1 cellular context compared by ENCODE assay signal in the genomic region with DNA sequence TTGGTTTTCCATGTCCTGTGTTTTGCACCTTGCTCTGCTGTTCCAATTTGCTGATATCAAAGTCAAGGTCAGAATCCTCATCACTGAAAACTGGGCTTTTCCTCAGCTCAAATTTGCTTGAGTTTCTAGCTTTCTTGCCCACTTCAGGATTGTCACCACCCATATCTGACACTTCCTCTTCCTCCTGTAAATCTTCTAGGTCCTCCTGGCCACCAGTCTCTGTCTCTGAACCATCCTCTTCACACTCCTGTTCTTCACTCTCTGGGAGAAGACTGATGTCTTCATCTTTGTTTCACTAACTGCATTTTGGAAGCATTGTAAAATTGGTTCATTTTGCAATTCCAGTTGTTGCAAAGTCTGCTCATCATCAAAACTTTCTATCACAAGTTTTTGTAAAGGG.
TF ChIP-seq lines count a peak whose summit lies in the region.

No MANE protein-coding gene starts in this region.

TF ChIP-seq in GM12878, 131 proteins besides CTCF, POLR2A, EP300 and RAD21 (continued from another document):
- no peak for TF ChIP-seq ZNF592 (IDR thresholded peaks at IDR 0.05)
- no peak for TF ChIP-seq SREBF2 (IDR thresholded peaks at IDR 0.05; ENCODE audit: low read length)
- TF ChIP-seq ATF3 (IDR thresholded peaks at IDR 0.05; ENCODE audit: borderline replicate concordance, extremely low read depth, low read depth, low read length): no peak
- no peak for TF ChIP-seq ZNF217 (IDR thresholded peaks at IDR 0.05)
- TF ChIP-seq ZBED1 (IDR thresholded peaks at IDR 0.05; ENCODE audit: borderline replicate concordance): no peak
- TF ChIP-seq BMI1 (IDR thresholded peaks at IDR 0.05; ENCODE audit: borderline replicate concordance): no peak
- no peak for TF ChIP-seq BCL11A (IDR thresholded peaks at IDR 0.05; ENCODE audit: low read depth, low read length)
- TF ChIP-seq KLF5 (IDR thresholded peaks at IDR 0.05; ENCODE audit: partially characterized antibody): no peak
- TF ChIP-seq CEBPB (IDR thresholded peaks at IDR 0.05; ENCODE audit: borderline replicate concordance in 1 of 2, low read depth in 2 of 2, low read length in 2 of 2): no peak
- TF ChIP-seq YY1 (IDR thresholded peaks at IDR 0.05; ENCODE audit: low read depth, low read length): no peak
- no peak for TF ChIP-seq SP1 (IDR thresholded peaks at IDR 0.05; ENCODE audit: low read depth, low read length)
- no peak for TF ChIP-seq EGR1 (IDR thresholded peaks at IDR 0.05; ENCODE audit: borderline replicate concordance in 1 of 2, low read depth in 2 of 2, low read length in 2 of 2)
- TF ChIP-seq, protein P1, sequence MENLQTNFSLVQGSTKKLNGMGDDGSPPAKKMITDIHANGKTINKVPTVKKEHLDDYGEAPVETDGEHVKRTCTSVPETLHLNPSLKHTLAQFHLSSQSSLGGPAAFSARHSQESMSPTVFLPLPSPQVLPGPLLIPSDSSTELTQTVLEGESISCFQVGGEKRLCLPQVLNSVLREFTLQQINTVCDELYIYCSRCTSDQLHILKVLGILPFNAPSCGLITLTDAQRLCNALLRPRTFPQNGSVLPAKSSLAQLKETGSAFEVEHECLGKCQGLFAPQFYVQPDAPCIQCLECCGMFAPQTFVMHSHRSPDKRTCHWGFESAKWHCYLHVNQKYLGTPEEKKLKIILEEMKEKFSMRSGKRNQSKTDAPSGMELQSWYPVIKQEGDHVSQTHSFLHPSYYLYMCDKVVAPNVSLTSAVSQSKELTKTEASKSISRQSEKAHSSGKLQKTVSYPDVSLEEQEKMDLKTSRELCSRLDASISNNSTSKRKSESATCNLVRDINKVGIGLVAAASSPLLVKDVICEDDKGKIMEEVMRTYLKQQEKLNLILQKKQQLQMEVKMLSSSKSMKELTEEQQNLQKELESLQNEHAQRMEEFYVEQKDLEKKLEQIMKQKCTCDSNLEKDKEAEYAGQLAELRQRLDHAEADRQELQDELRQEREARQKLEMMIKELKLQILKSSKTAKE (IDR thresholded peaks at IDR 0.05; ENCODE audit: low read depth, poor library complexity, severe bottlenecking): no peak
- no peak for TF ChIP-seq YBX1 (IDR thresholded peaks at IDR 0.05)
- TF ChIP-seq NR2F1 (conservative IDR thresholded peaks at IDR 0.05): no peak
- no peak for TF ChIP-seq ZBTB40 (IDR thresholded peaks at IDR 0.05; ENCODE audit: borderline replicate concordance)
- TF ChIP-seq NFXL1 (IDR thresholded peaks at IDR 0.05; ENCODE audit: borderline replicate concordance): no peak
- TF ChIP-seq ASH2L (IDR thresholded peaks at IDR 0.05; ENCODE audit: borderline replicate concordance, low read depth): no peak
